14 cellular contexts compared by ENCODE assay signal in genomic region chr10:35523670-35524225, GRCh38.
DNase-seq lines count a peak whose midpoint lies in the region; ATAC-seq lines count a peak whose summit lies in the region.
"Had no signal": no experiment of that assay in that cellular context is flagged by ENCODE, and none has a peak within 500 bp of the region (broad histone marks: within the 10 kb centered on the region; RNA-seq: fewer than 3 reads in every experiment).

No MANE protein-coding gene starts in this region.

- H3K4me1 ChIP-seq in SJCRH30 (no peaks in the 10 kb centered on the region), mesenchymal stem cell (ENCODE audit: control insufficient read depth, insufficient read depth, low read depth, low read length) (no peaks in the 10 kb centered on the region)

- H3K79me1 ChIP-seq in mesenchymal stem cell (replicated peaks; ENCODE audit: low read length, poor library complexity, severe bottlenecking), result peaks cover 45% of the 10 kb centered on the region

- H3K9ac ChIP-seq in mesenchymal stem cell (ENCODE audit: low read length), result no peak overlapping the region

- no peak overlapping the region for H2BK15ac ChIP-seq in mesenchymal stem cell (ENCODE audit: low read depth, poor library complexity, severe bottlenecking)

- ATAC-seq in GM21423 (IDR thresholded peaks at IDR 0.05; ENCODE audit: unreplicated experiment), result peak; percentile 53
- peak; percentile 56 for ATAC-seq in HG03520 (IDR thresholded peaks at IDR 0.05; ENCODE audit: unreplicated experiment)
- peak; percentile 81 to 84 for ATAC-seq in stimulated activated naive B cell treated with anti-CD40 and anti-IgM and Interleukin-4, amounts not matched to agents 10 μg/mL and 1 μg/mL and 100 μg/mL, for 72 hours (replicated peaks)

- DNase-seq in NOMO-1 treated with DMSO at 0.1 percent for 48 hours (lab: John Stamatoyannopoulos, UW; ENCODE audit: unreplicated experiment) (peak; percentile 38), NOMO-1 treated with dmso at 0.1 percent for 144 hours (lab: John Stamatoyannopoulos, UW; ENCODE audit: unreplicated experiment) (no peak), SJCRH30 (no peak), mesenchymal stem cell (no peak)
- no peak for DNase-seq in stimulated activated naive B cell treated with anti-CD40 and anti-IgM and Interleukin-4, amounts not matched to agents 10 μg/mL and 1 μg/mL and 100 μg/mL, for 72 hours
- no peak for DNase-seq in stimulated activated CD4-positive, alpha-beta T cell treated with anti-CD3 and anti-CD28 coated beads, Interleukin-2, amount 100 ng/mL, for 48 hours
- DNase-seq: activated CD8-positive, alpha-beta memory T cell treated with anti-CD3 and anti-CD28 coated beads for 24 hours; COR-L47; foreskin fibroblast; NCI-H226; psoas muscle; substantia nigra had no signal

- H3K4me1 Mint-ChIP-seq in stimulated activated naive B cell treated with anti-CD40 and anti-IgM and Interleukin-4, amounts not matched to agents 10 μg/mL and 1 μg/mL and 100 μg/mL, for 72 hours, result peaks cover 8 to 17% of the 10 kb centered on the region in 2 donors

- H3K27ac Mint-ChIP-seq in stimulated activated naive B cell treated with anti-CD40 and anti-IgM and Interleukin-4, amounts not matched to agents 10 μg/mL and 1 μg/mL and 100 μg/mL, for 72 hours, result no peak overlapping the region

- no peak overlapping the region for H2BK120ac ChIP-seq in mesenchymal stem cell (ENCODE audit: low read depth, low read length)

- H3K9me3 Mint-ChIP-seq in stimulated activated naive B cell treated with anti-CD40 and anti-IgM and Interleukin-4, amounts not matched to agents 10 μg/mL and 1 μg/mL and 100 μg/mL, for 72 hours, result no peaks in the 10 kb centered on the region

- no peak overlapping the region for H3K23ac ChIP-seq in mesenchymal stem cell (ENCODE audit: low read length in 2 of 2)

- H3K27me3 Mint-ChIP-seq in stimulated activated naive B cell treated with anti-CD40 and anti-IgM and Interleukin-4, amounts not matched to agents 10 μg/mL and 1 μg/mL and 100 μg/mL, for 72 hours, result no peaks in the 10 kb centered on the region

- H3K4ac ChIP-seq in mesenchymal stem cell (ENCODE audit: low read depth in 1 of 2, low read length in 2 of 2), result no peak overlapping the region

- H3K27ac ChIP-seq in SJCRH30, result no peak overlapping the region
- no peak overlapping the region for H3K27ac ChIP-seq in mesenchymal stem cell (ENCODE audit: low read length, poor library complexity, severe bottlenecking)
- H3K27ac ChIP-seq: psoas muscle had no signal

- H3K4me3 ChIP-seq in SJCRH30, result no peak overlapping the region
- no peak overlapping the region for H3K4me3 ChIP-seq in mesenchymal stem cell (ENCODE audit: insufficient read depth in 1 of 2, low read depth in 1 of 2, low read length in 2 of 2)
- H3K4me3 ChIP-seq: psoas muscle had no signal

- H3K18ac ChIP-seq in mesenchymal stem cell (ENCODE audit: low read depth in 1 of 2, low read length in 2 of 2), result no peak overlapping the region

- H3K9me3 ChIP-seq in SJCRH30 (replicated peaks) (no peaks in the 10 kb centered on the region), mesenchymal stem cell (ENCODE audit: control insufficient read depth, low read length) (no peaks in the 10 kb centered on the region)
- H3K9me3 ChIP-seq: psoas muscle had no signal

- H3K4me2 ChIP-seq in mesenchymal stem cell (ENCODE audit: low read length, poor library complexity, severe bottlenecking), result no peak overlapping the region

- no peak overlapping the region for H3K14ac ChIP-seq in mesenchymal stem cell (ENCODE audit: low read length in 2 of 2)

- WGBS in mesenchymal stem cell, result 89% methylated on average over 3 of the region's 3 CpGs

- H3K27me3 ChIP-seq in SJCRH30 (no peaks in the 10 kb centered on the region), mesenchymal stem cell (ENCODE audit: control insufficient read depth in 1 of 2, insufficient read depth in 1 of 2, low read length in 2 of 2) (no peaks in the 10 kb centered on the region)

- no peak overlapping the region for H2AFZ ChIP-seq in mesenchymal stem cell (ENCODE audit: low read depth, low read length)

- no peak overlapping the region for H3K4me3 Mint-ChIP-seq in stimulated activated naive B cell treated with anti-CD40 and anti-IgM and Interleukin-4, amounts not matched to agents 10 μg/mL and 1 μg/mL and 100 μg/mL, for 72 hours

- H4K8ac ChIP-seq in mesenchymal stem cell (ENCODE audit: low read length), result no peak overlapping the region

- no peak overlapping the region for H2AK5ac ChIP-seq in mesenchymal stem cell (ENCODE audit: low read length, severe bottlenecking)

- no peak overlapping the region for H4K91ac ChIP-seq in mesenchymal stem cell (ENCODE audit: low read length)

- H3K36me3 ChIP-seq in SJCRH30, result no peaks in the 10 kb centered on the region; the same call in 1 of the 2 replicates
- peaks cover 4 to 10% of the 10 kb centered on the region in 2 experiments for H3K36me3 ChIP-seq in mesenchymal stem cell (ENCODE audit: control insufficient read depth in 1 of 2, insufficient read depth in 2 of 2, low read depth in 1 of 2, low read length in 2 of 2)

- H2BK12ac ChIP-seq in mesenchymal stem cell (ENCODE audit: low read length in 2 of 2), result no peak overlapping the region

- H2BK5ac ChIP-seq in mesenchymal stem cell (ENCODE audit: low read depth, low read length, poor library complexity, severe bottlenecking), result no peak overlapping the region

- H3K36me3 Mint-ChIP-seq in stimulated activated naive B cell treated with anti-CD40 and anti-IgM and Interleukin-4, amounts not matched to agents 10 μg/mL and 1 μg/mL and 100 μg/mL, for 72 hours, result peaks cover 0 to 13% of the 10 kb centered on the region in 2 donors
